Comparison of ENCODE assay signal across 7 cellular contexts in genomic region chr11:71614366-71614917, GRCh38. TPM values are rescaled to one million over a fixed set of nuclear protein-coding genes. Genes with fewer than 3 reads are reported as not detected.
"Had no signal": no experiment of that assay in that cellular context is flagged by ENCODE, and none has a peak within 500 bp of the region (broad histone marks: within the 10 kb centered on the region; RNA-seq: fewer than 3 reads in every experiment).

No MANE protein-coding gene starts in this region.

RNA-seq across cellular contexts. Expression of gene KRTAP5-11, which starts 31.8 kb away (rescaled TPM):
- total RNA-seq: LHCN-M2, MCF 10A, NCI-H460, OCI-LY7, Right ventricle myocardium superior, RPMI7951, SJSA1 had no signal

RNA-seq across cellular contexts. Expression of gene KRTAP5-10, which starts 49.1 kb away (rescaled TPM):
- total RNA-seq: LHCN-M2, MCF 10A, NCI-H460, OCI-LY7, Right ventricle myocardium superior, RPMI7951, SJSA1 had no signal
